ENCODE assay signal across 30 cellular contexts in the genomic region with DNA sequence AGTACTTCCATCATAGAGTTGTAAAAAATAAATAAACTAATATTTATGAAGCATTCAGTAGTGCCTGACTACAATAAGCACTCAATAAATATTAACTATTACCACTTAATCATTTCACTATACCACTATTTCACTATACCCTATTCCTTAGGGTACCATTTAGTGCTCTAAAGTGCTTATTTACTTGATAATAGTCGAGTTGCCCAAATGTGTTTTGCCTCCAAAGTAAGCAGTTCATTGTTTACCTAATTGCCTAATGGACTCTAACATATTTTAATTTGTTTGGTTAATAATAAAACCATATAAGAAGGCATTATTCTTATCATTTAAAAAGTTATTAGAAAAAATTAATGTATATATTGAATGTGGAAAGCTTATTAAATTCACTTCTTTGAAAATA. TPM values are rescaled to one million over a fixed set of nuclear protein-coding genes. Genes with fewer than 3 reads are reported as not detected.
"Had no signal": no experiment of that assay in that cellular context is flagged by ENCODE, and none has a peak within 500 bp of the region (broad histone marks: within the 10 kb centered on the region; RNA-seq: fewer than 3 reads in every experiment).

No MANE protein-coding gene starts in this region.

- H3K27ac ChIP-seq: ascending aorta, breast epithelium had no signal

- H3K9me3 ChIP-seq: ascending aorta, breast epithelium, MG63 had no signal

- H3K4me1 ChIP-seq: ascending aorta, breast epithelium had no signal

- DNase-seq: activated CD4-positive, alpha-beta T cell treated with anti-CD3 and anti-CD28 coated beads for 36 hours; activated CD4-positive, alpha-beta T cell treated with anti-CD3 and anti-CD28 coated beads, Interleukin-2, amount 10 ng/mL, durations not matched to agents 7 days and 5 days; activated CD4-positive, alpha-beta T cell treated with anti-CD3 and anti-CD28 coated beads, Interleukin-2, amount 50 U/mL, for 48 hours; activated CD8-positive, alpha-beta T cell treated with anti-CD3 and anti-CD28 coated beads, Interleukin-2, amount 10 ng/mL, durations not matched to agents 7 days and 5 days; activated gamma-delta T cell; activated naive CD4-positive, alpha-beta T cell treated with Interleukin-2 at 50 U/mL for 16 hours; activated naive CD8-positive, alpha-beta T cell treated with anti-CD3 and anti-CD28 coated beads, Interleukin-2, amount 10 ng/mL, durations not matched to agents 7 days and 5 days; activated T-cell treated with anti-CD3 and anti-CD28 coated beads, Interleukin-2, amount 50 U/mL, for 24 hours; amygdala; Karpas-422; MG63; NCI-H1048; NCI-H1105 treated with DMSO at 0.1 percent for 48 hours; NCI-H1436; NCI-H1694; NCI-H1930; NCI-H2081 treated with DMSO at 0.1 percent for 48 hours; NCI-H226; NCI-H446 treated with DMSO at 0.1 percent for 48 hours; NCI-H524; NCI-H69; NCI-H82; RPMI8226; SIG-M5 had no signal

- H3K27me3 ChIP-seq: ascending aorta, breast epithelium, MG63 had no signal

- ATAC-seq: activated CD4-positive, alpha-beta T cell treated with anti-CD3 and anti-CD28 coated beads for 36 hours; activated CD4-positive, CD25-positive, alpha-beta regulatory T cell treated with anti-CD3 and anti-CD28 coated beads, Interleukin-2, amount 50 U/mL, for 24 hours; activated CD8-positive, alpha-beta T cell treated with anti-CD3 and anti-CD28 coated beads, Interleukin-2, amount 10 ng/mL, durations not matched to agents 7 days and 5 days; Panc1; WTC11 had no signal

- H3K36me3 ChIP-seq: ascending aorta, breast epithelium, MG63 had no signal

- H3K4me3 ChIP-seq: ascending aorta, breast epithelium, MG63 had no signal

RNA-seq across cellular contexts. Expression of a gene that starts 33.0 kb away (rescaled TPM):
- total RNA-seq: activated CD8-positive, alpha-beta T cell treated with anti-CD3 and anti-CD28 coated beads, Interleukin-2, amount 10 ng/mL, durations not matched to agents 7 days and 5 days; activated naive CD8-positive, alpha-beta T cell treated with anti-CD3 and anti-CD28 coated beads, Interleukin-2, amount 10 ng/mL, durations not matched to agents 7 days and 5 days; activated T-helper 2 cell treated with anti-CD3 and anti-CD28 coated beads, Interferon-gamma antibody, Interleukin-2, Interleukin-4, amounts not matched to agents 10 μg/mL and 5 μg/mL and 100 μg/mL, durations not matched to agents 14 hours and 24 hours and 36 hours had no signal
